In the genomic region with DNA sequence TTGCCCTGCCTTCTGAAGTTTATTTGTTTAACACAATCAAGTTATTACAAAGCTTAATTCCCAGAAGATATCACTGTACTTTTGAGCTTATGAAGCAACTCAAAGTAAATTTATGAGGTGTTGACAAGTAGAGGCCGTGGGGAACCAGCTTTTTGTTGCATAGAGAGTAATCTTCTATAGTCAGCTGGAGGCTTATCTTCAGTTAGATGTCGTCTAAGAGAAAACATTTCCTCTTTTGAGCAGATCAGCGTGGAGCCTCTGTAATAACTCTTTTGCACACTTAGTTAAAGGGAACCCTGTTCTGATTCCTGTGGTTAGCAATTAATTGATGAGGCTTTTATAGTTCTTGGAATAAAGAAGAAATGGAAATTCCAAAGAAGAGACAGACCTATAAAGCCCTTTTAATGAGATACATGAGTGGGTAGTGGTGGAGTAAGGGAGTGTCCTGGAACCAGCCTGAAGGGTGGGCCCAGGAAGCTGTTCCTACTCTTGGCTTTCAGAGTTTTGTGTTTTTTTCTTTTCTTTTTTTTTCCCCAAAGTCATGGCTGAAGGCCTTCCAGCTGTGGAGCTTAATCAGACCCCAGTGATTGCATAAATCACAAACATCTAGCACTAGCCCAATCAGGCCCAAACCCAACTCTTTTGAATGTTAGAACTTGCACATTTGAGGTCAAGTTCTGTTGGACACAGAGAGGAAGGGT, we compare ENCODE assay signal across 10 cellular contexts. TPM values are rescaled to one million over a fixed set of nuclear protein-coding genes. Genes with fewer than 3 reads are reported as not detected.
A peak's percentile ranks its signal among the peaks of the same experiment; 100 is the strongest.
DNase-seq lines count a peak whose midpoint lies in the region; ATAC-seq and TF ChIP-seq lines count a peak whose summit lies in the region.
"Had no signal": no experiment of that assay in that cellular context is flagged by ENCODE, and none has a peak within 500 bp of the region (broad histone marks: within the 10 kb centered on the region; RNA-seq: fewer than 3 reads in every experiment).

No MANE protein-coding gene starts in this region.

- ATAC-seq in IMR-90 (ENCODE audit: low read depth) (peak; percentile 50), GM18511 (IDR thresholded peaks at IDR 0.05; ENCODE audit: unreplicated experiment) (no peak)
- ATAC-seq: GM12878, HCT116 had no signal

- no CpG with 5 or more reads among the region's 3 CpGs for WGBS in IMR-90 (ENCODE audit: extremely low coverage in 2 of 2, insufficient read length in 1 of 2), 2 experiments
- WGBS in testis, 2 donors: 39 to 46% methylated on average over 3 of the region's 3 CpGs

- H4K8ac ChIP-seq in IMR-90 (ENCODE audit: low read depth in 2 of 2, low read length in 2 of 2): peak overlapping the region; percentile 10 to 59; a peak in 2 of 4 replicates

- H2AK5ac ChIP-seq in IMR-90 (ENCODE audit: low read depth, low read length): peak overlapping the region; percentile 63; the same call in 1 of the 2 replicates

- dilution Hi-C loops in IMR-90 (cut with HindIII; ENCODE audit: low sequenced_read_pairs, unreplicated experiment): no loop called here

- TF ChIP-seq RAD21 in IMR-90 (IDR thresholded peaks at IDR 0.05; ENCODE audit: low read length): no peak

- peak overlapping the region; percentile 61 for H3K18ac ChIP-seq in IMR-90 (ENCODE audit: low read depth, low read length)

- peak overlapping the region; percentile 43 for H2BK5ac ChIP-seq in IMR-90 (ENCODE audit: low read depth, low read length, poor library complexity, severe bottlenecking)

- H3K27me3 ChIP-seq in IMR-90 (ENCODE audit: control insufficient read depth, insufficient read depth, low read length) (no peaks in the 10 kb centered on the region), adipocyte (replicated peaks; ENCODE audit: control insufficient read depth, insufficient read depth, low read length) (no peaks in the 10 kb centered on the region), testis (no peaks in the 10 kb centered on the region)

- no peak for TF ChIP-seq POLR2A in IMR-90 (IDR thresholded peaks at IDR 0.05; ENCODE audit: low read depth, low read length)
- TF ChIP-seq POLR2A in testis (IDR thresholded peaks at IDR 0.05): no peak

- H3K56ac ChIP-seq in IMR-90 (ENCODE audit: extremely low read depth, insufficient read depth, low read length): 0 out of 2 replicates have a peak overlapping the region, but pooled peaks have one; percentile 8

- POLR2A ChIA-PET in IMR-90 (lab: Charles Lee; ENCODE audit: unreplicated experiment): interaction anchor here (0.6 kb wide), 1 partner anchor 194 kb away, joined by 10 read pairs; no protein-coding TSS in a partner anchor

- no peak for TF ChIP-seq CTCF in IMR-90 (conservative IDR thresholded peaks at IDR 0.05; ENCODE audit: low read depth, low read length)
- TF ChIP-seq CTCF in testis (IDR thresholded peaks at IDR 0.05): no peak

- H3K4me3 ChIP-seq in IMR-90 (ENCODE audit: insufficient read depth, low read depth, low read length) (no peak overlapping the region), adipocyte (ENCODE audit: low read length) (peak overlapping the region; percentile 64), testis (no peak overlapping the region)
- H3K4me3 ChIP-seq: GM12878 had no signal

- no peaks in the 10 kb centered on the region for H3K79me1 ChIP-seq in IMR-90 (ENCODE audit: low read depth in 1 of 2, low read length in 2 of 2)

- no peak overlapping the region for H2AK9ac ChIP-seq in IMR-90 (replicated peaks; ENCODE audit: low read depth, low read length, poor library complexity)

- H3K27ac ChIP-seq in IMR-90 (ENCODE audit: insufficient read depth, low read length): peak overlapping the region; percentile 82; the same call in 1 of the 2 replicates
- no peak overlapping the region for H3K27ac ChIP-seq in testis

- H2BK15ac ChIP-seq in IMR-90 (ENCODE audit: low read depth, low read length): peak overlapping the region; percentile 83; the same call in 2 of the 3 replicates

- H4K91ac ChIP-seq in IMR-90 (ENCODE audit: insufficient read depth, low read depth, low read length): peak overlapping the region; percentile 60

- BruUV-seq in IMR-90 (replicated peaks; lab: Mats Ljungman, UMichigan): no TSS peak

- H3K9ac ChIP-seq in IMR-90 (ENCODE audit: low read depth, low read length) (peak overlapping the region; percentile 10; the same call in 1 of the 2 replicates), adipocyte (ENCODE audit: low read length) (peak overlapping the region; percentile 59)

- H2BK20ac ChIP-seq in IMR-90 (ENCODE audit: low read depth, low read length): peak overlapping the region; percentile 4

- H3K4me1 ChIP-seq in IMR-90 (ENCODE audit: control insufficient read depth, insufficient read depth, low read length): peaks cover 24% of the 10 kb centered on the region
- H3K4me1 ChIP-seq in adipocyte (ENCODE audit: control insufficient read depth, insufficient read depth, low read length): peaks cover 41% of the 10 kb centered on the region
- peaks cover 20% of the 10 kb centered on the region for H3K4me1 ChIP-seq in testis

- peak overlapping the region; percentile 41 for H3K4me2 ChIP-seq in IMR-90 (ENCODE audit: low read depth, low read length)

- CTCF ChIA-PET in IMR-90 (lab: Yijun Ruan, JAX): interaction anchor here (1.5 kb wide), 1 partner anchor 12 kb away, joined by 7 read pairs; no protein-coding TSS in a partner anchor

- peak overlapping the region; percentile 61 for H3K14ac ChIP-seq in IMR-90 (replicated peaks; ENCODE audit: low read depth, low read length)

- H3K36me3 ChIP-seq in IMR-90 (ENCODE audit: control insufficient read depth, insufficient read depth, low read length) (no peaks in the 10 kb centered on the region), adipocyte (ENCODE audit: control insufficient read depth, insufficient read depth, low read length, severe bottlenecking) (no peaks in the 10 kb centered on the region), testis (ENCODE audit: low read depth, missing control alignments) (no peaks in the 10 kb centered on the region)

- intact Hi-C loops in IMR-90 (cut with micrococcal nuclease) (no loop called here), testis (cut with DNase I; ENCODE audit: low total_unique reads) (no loop called here)

- H2AFZ ChIP-seq in IMR-90 (replicated peaks; ENCODE audit: low read length, poor library complexity): peak overlapping the region; percentile 60

- in situ Hi-C loops in IMR-90 (cut with MboI; ENCODE audit: low sequenced_read_pairs): no loop called here

- peak overlapping the region; percentile 58 for H4K5ac ChIP-seq in IMR-90 (ENCODE audit: low read depth, low read length)

- H3K23ac ChIP-seq in IMR-90 (ENCODE audit: low read depth, low read length): peak overlapping the region; percentile 36

- peak overlapping the region; percentile 66; the same call in 1 of the 2 replicates for H2BK120ac ChIP-seq in IMR-90 (ENCODE audit: low read depth, low read length)

- peak overlapping the region; percentile 68 for H3K4ac ChIP-seq in IMR-90 (ENCODE audit: low read depth, low read length)

- no peaks in the 10 kb centered on the region for H3K9me3 ChIP-seq in IMR-90 (ENCODE audit: control insufficient read depth, insufficient read depth, low read length)
- no peaks in the 10 kb centered on the region for H3K9me3 ChIP-seq in adipocyte (ENCODE audit: control insufficient read depth, low read length)
- no peaks in the 10 kb centered on the region for H3K9me3 ChIP-seq in testis

- H4K20me1 ChIP-seq in IMR-90 (ENCODE audit: insufficient read depth, low read length): no peaks in the 10 kb centered on the region

- peaks cover 11% of the 10 kb centered on the region for H3K9me1 ChIP-seq in IMR-90 (ENCODE audit: insufficient read depth, low read length)

- peak; percentile 88 for DNase-seq in IMR-90
- peak; percentile 64 for DNase-seq in adipocyte (ENCODE audit: low read depth)
- DNase-seq in inferior parietal cortex (ENCODE audit: extremely low spot score): peak; percentile 22
- DNase-seq in testis: peak; percentile 24
- DNase-seq in NCI-H2227 treated with DMSO at 0.1 percent for 48 hours (lab: John Stamatoyannopoulos, UW): no peak
- no peak for DNase-seq in mesenteric fat pad (ENCODE audit: low spot score)
- no peak for DNase-seq in midbrain (lab: John Stamatoyannopoulos, UW)

TF ChIP-seq in IMR-90, 13 proteins besides CTCF, POLR2A, EP300 and RAD21:
- peak; percentile 12 for TF ChIP-seq RCOR1 (IDR thresholded peaks at IDR 0.05; ENCODE audit: insufficient replicate concordance, low read length)
- TF ChIP-seq BHLHE40 (IDR thresholded peaks at IDR 0.05; ENCODE audit: low read depth, low read length): no peak
- peak; percentile 87 for TF ChIP-seq CEBPB (IDR thresholded peaks at IDR 0.05; ENCODE audit: low read depth, low read length)

RNA-seq across cellular contexts. Expression of gene MAP3K14, which starts 28.9 kb away (rescaled TPM):
- total RNA-seq in IMR-90 (2012; rRNA removed) (3.6 and 4.1 TPM in 2 replicates), testis (10 to 100 TPM; 12.4 to 14.6 TPM), mesenteric fat pad (8.7 TPM)
- polyA plus RNA-seq in IMR-90 (2012; rRNA removed) (19.9 and 21.7 TPM in 2 replicates), testis (ENCODE audit: insufficient read depth, low read depth, low replicate concordance) (24.9 TPM)
- polyA plus RNA-seq in IMR-90 (2012; cell fraction: cytosol; rRNA removed): 11.1 and 15.2 TPM in 2 replicates
- 52.0 and 95.3 TPM in 2 replicates for polyA plus RNA-seq in IMR-90 (2012; cell fraction: nucleus; rRNA removed; ENCODE audit: low replicate concordance)

Comparison
In these comparisons a context has a peak if more than half of its experiments do, and no peak if none do; other contexts are left out.
1. DNase-seq: peak in IMR-90 (single experiment), adipocyte (single experiment), inferior parietal cortex (single experiment) and testis (single experiment); none in NCI-H2227 treated with DMSO at 0.1 percent for 48 hours (single experiment), mesenteric fat pad (single experiment) and midbrain (single experiment).